ENCODE assay signal across 14 cellular contexts in genomic region chr10:71374481-71375233, GRCh38. TPM values are rescaled to one million over a fixed set of nuclear protein-coding genes. Genes with fewer than 3 reads are reported as not detected.
DNase-seq lines count a peak whose midpoint lies in the region; ATAC-seq and TF ChIP-seq lines count a peak whose summit lies in the region.
"Had no signal": no experiment of that assay in that cellular context is flagged by ENCODE, and none has a peak within 500 bp of the region (broad histone marks: within the 10 kb centered on the region; RNA-seq: fewer than 3 reads in every experiment).

No MANE protein-coding gene starts in this region.

- peaks cover 6% of the 10 kb centered on the region; the same call in 1 of the 2 replicates for H3K4me1 ChIP-seq in GM23338 (ENCODE audit: insufficient read depth)

- H4K20me1 ChIP-seq in GM23338 (replicated peaks; ENCODE audit: insufficient read depth) = 0 out of 2 replicates have a peak, but pooled peaks cover 4% of the 10 kb centered on the region

- POLR2A ChIA-PET in activated B cell treated with CpG ODN at 0.5 μM for 24 hours (lab: Charles Lee) = interaction anchor here (0.8 kb wide), 1 partner anchor 9 kb away, joined by 4 read pairs; no protein-coding TSS in a partner anchor

- H3K4me3 Mint-ChIP-seq in CD14-positive monocyte (no peak overlapping the region), activated B cell treated with CpG ODN at 0.5 μM for 24 hours (no peak overlapping the region), memory B cell (no peak overlapping the region), GM23338 (no peak overlapping the region)
- no peak overlapping the region for H3K4me3 Mint-ChIP-seq in stimulated activated naive B cell treated with anti-CD40 and anti-IgM and Interleukin-4, amounts not matched to agents 10 μg/mL and 1 μg/mL and 100 μg/mL, for 72 hours
- H3K4me3 Mint-ChIP-seq: H9 had no signal

- H3K27me3 ChIP-seq in GM23338 (ENCODE audit: insufficient read depth) = no peaks in the 10 kb centered on the region

- no peaks in the 10 kb centered on the region for H3K9me2 ChIP-seq in GM23338 (ENCODE audit: insufficient read depth)

- peak overlapping the region in 5 of 7 donors; percentile 14 to 95 (median 87) for H3K27ac Mint-ChIP-seq in CD14-positive monocyte
- H3K27ac Mint-ChIP-seq in activated B cell treated with CpG ODN at 0.5 μM for 24 hours = peak overlapping the region; percentile 90
- peak overlapping the region; percentile 93 for H3K27ac Mint-ChIP-seq in memory B cell
- H3K27ac Mint-ChIP-seq in stimulated activated naive B cell treated with anti-CD40 and anti-IgM and Interleukin-4, amounts not matched to agents 10 μg/mL and 1 μg/mL and 100 μg/mL, for 72 hours = peak overlapping the region; percentile 65
- H3K27ac Mint-ChIP-seq in GM23338 = no peak overlapping the region
- H3K27ac Mint-ChIP-seq: H9 had no signal

- no peak overlapping the region for H2AFZ ChIP-seq in GM23338
- H2AFZ ChIP-seq: GM23248 had no signal

- ATAC-seq in activated B cell treated with CpG ODN at 0.5 μM for 24 hours (ENCODE audit: low read depth) = no peak
- no peak for ATAC-seq in memory B cell (ENCODE audit: low read depth)
- no peak for ATAC-seq in stimulated activated naive B cell treated with anti-CD40 and anti-IgM and Interleukin-4, amounts not matched to agents 10 μg/mL and 1 μg/mL and 100 μg/mL, for 72 hours (replicated peaks)
- ATAC-seq in GM23338 = no peak

- H3K27ac ChIP-seq in GM23338 (ENCODE audit: low read depth) = no peak overlapping the region
- H3K27ac ChIP-seq: C4-2B, GM23248 had no signal

- intact Hi-C loops in CD14-positive monocyte (cut with micrococcal nuclease) (loop anchor here (5.0 to 10.0 kb wide), 4 partner anchors 52 to 948 kb away; partner anchors contain the start of genes SLC29A3 (in 1 of the 2) and VSIR (in 1 of the 2)), activated B cell treated with CpG ODN at 0.5 μM for 24 hours (cut with micrococcal nuclease) (loop anchor here (5.0 to 10.0 kb wide), 3 partner anchors 320 to 513 kb away; no protein-coding TSS in a partner anchor)

- no peak overlapping the region for H3K4me2 ChIP-seq in GM23338

- H3K27me3 Mint-ChIP-seq in CD14-positive monocyte (ENCODE audit: low read depth in 3 of 3) (no peaks in the 10 kb centered on the region), activated B cell treated with CpG ODN at 0.5 μM for 24 hours (no peaks in the 10 kb centered on the region), memory B cell (no peaks in the 10 kb centered on the region), GM23338 (ENCODE audit: insufficient read depth, low read depth, poor library complexity) (no peaks in the 10 kb centered on the region)
- H3K27me3 Mint-ChIP-seq in stimulated activated naive B cell treated with anti-CD40 and anti-IgM and Interleukin-4, amounts not matched to agents 10 μg/mL and 1 μg/mL and 100 μg/mL, for 72 hours = no peaks in the 10 kb centered on the region

- DNase-seq in CD14-positive monocyte (ENCODE audit: low spot score) (no peak), activated B cell treated with CpG ODN at 0.5 μM for 24 hours (no peak), memory B cell (ENCODE audit: low spot score in 2 of 2) (no peak), GM23338 (ENCODE audit: low spot score) (no peak), AML-193 (lab: John Stamatoyannopoulos, UW) (no peak), T-helper 9 cell (no peak)
- no peak for DNase-seq in stimulated activated naive B cell treated with anti-CD40 and anti-IgM and Interleukin-4, amounts not matched to agents 10 μg/mL and 1 μg/mL and 100 μg/mL, for 72 hours
- DNase-seq: CD4-positive, alpha-beta memory T cell; DMS153; DMS79; GDM1; GM23248; H9 had no signal

- H3K79me2 ChIP-seq in GM23338 (replicated peaks; ENCODE audit: insufficient read depth) = no peaks in the 10 kb centered on the region

- TF ChIP-seq CTCF in CD14-positive monocyte (IDR thresholded peaks at IDR 0.05) (no peak), activated B cell treated with CpG ODN at 0.5 μM for 24 hours (IDR thresholded peaks at IDR 0.05) (no peak), GM23338 (conservative IDR thresholded peaks at IDR 0.05; ENCODE audit: low read depth in 2 of 2) (no peak)

- H3K36me3 ChIP-seq in GM23338 (ENCODE audit: insufficient read depth) = no peaks in the 10 kb centered on the region

- no peaks in the 10 kb centered on the region for H3F3A ChIP-seq in GM23338 (replicated peaks; ENCODE audit: low read depth)

- H3K36me3 Mint-ChIP-seq in CD14-positive monocyte (no peaks in the 10 kb centered on the region), activated B cell treated with CpG ODN at 0.5 μM for 24 hours (ENCODE audit: low read depth) (no peaks in the 10 kb centered on the region), memory B cell (no peaks in the 10 kb centered on the region), GM23338 (ENCODE audit: low read depth) (no peaks in the 10 kb centered on the region)
- no peaks in the 10 kb centered on the region for H3K36me3 Mint-ChIP-seq in stimulated activated naive B cell treated with anti-CD40 and anti-IgM and Interleukin-4, amounts not matched to agents 10 μg/mL and 1 μg/mL and 100 μg/mL, for 72 hours
- H3K36me3 Mint-ChIP-seq: CD4-positive, alpha-beta memory T cell had no signal

- H3K4me1 Mint-ChIP-seq in CD14-positive monocyte (peaks cover 76% of the 10 kb centered on the region), activated B cell treated with CpG ODN at 0.5 μM for 24 hours (peaks cover 65% of the 10 kb centered on the region), memory B cell (peaks cover 36% of the 10 kb centered on the region), GM23338 (peaks cover 4% of the 10 kb centered on the region; the same call in 2 of the 3 replicates)
- peaks cover 48 to 58% of the 10 kb centered on the region in 2 donors for H3K4me1 Mint-ChIP-seq in stimulated activated naive B cell treated with anti-CD40 and anti-IgM and Interleukin-4, amounts not matched to agents 10 μg/mL and 1 μg/mL and 100 μg/mL, for 72 hours

- H3K9me3 Mint-ChIP-seq in CD14-positive monocyte (peaks cover 0 to 2% (median 0%) of the 10 kb centered on the region in 7 donors), activated B cell treated with CpG ODN at 0.5 μM for 24 hours (no peaks in the 10 kb centered on the region), memory B cell (no peaks in the 10 kb centered on the region), GM23338 (no peaks in the 10 kb centered on the region)
- H3K9me3 Mint-ChIP-seq in stimulated activated naive B cell treated with anti-CD40 and anti-IgM and Interleukin-4, amounts not matched to agents 10 μg/mL and 1 μg/mL and 100 μg/mL, for 72 hours = peaks cover 0 to 1% of the 10 kb centered on the region in 2 donors
- H3K9me3 Mint-ChIP-seq: CD4-positive, alpha-beta memory T cell; H9 had no signal

- H3K4me3 ChIP-seq in GM23338 = no peak overlapping the region
- H3K4me3 ChIP-seq: GM23248 had no signal

- CTCF ChIA-PET in activated B cell treated with CpG ODN at 0.5 μM for 24 hours (lab: Charles Lee) = interaction anchor here (3.6 to 5.5 kb wide), 2 partner anchors 9 to 56 kb away, joined by 15 to 41 read pairs; partner anchors contain the start of gene SLC29A3

TF ChIP-seq in GM23338, 12 proteins besides CTCF, POLR2A, EP300 and RAD21 (continues in another document):
- no peak for TF ChIP-seq ETS1 (IDR thresholded peaks at IDR 0.05)
- TF ChIP-seq EZH2phosphoT487 (IDR thresholded peaks at IDR 0.05; ENCODE audit: unreplicated experiment) = no peak
- TF ChIP-seq NANOG (IDR thresholded peaks at IDR 0.05; ENCODE audit: borderline replicate concordance) = no peak
- TF ChIP-seq JUNB (IDR thresholded peaks at IDR 0.05; ENCODE audit: unreplicated experiment) = no peak

RNA-seq across cellular contexts. Expression of gene CDH23, which starts 22.1 kb away (rescaled TPM):
- 10 to 100 TPM in 1 of 2 donors, 1 to 10 TPM in 1; 8.2 to 10.5 TPM for polyA plus RNA-seq in CD14-positive monocyte
- total RNA-seq in activated B cell treated with CpG ODN at 0.5 μM for 24 hours = 0.17 and 0.29 TPM in 2 replicates
- total RNA-seq in GM23338 (2014; rRNA removed; shearing (Covaris generic)) = 4.3 and 6.2 TPM in 2 replicates
- 0.73 and 0.95 TPM in 2 replicates for polyA plus RNA-seq in GM23338 (2016; fragmentation: Nextera tagmentation; extraction: Ambion mirVana)
- total RNA-seq: GM23248 had no signal

RNA-seq across cellular contexts. Expression of gene SLC29A3, which starts 55.6 kb away (rescaled TPM):
- polyA plus RNA-seq in CD14-positive monocyte (10 to 100 TPM; 16.6 to 28.4 TPM), GM23338 (2016; fragmentation: Nextera tagmentation; extraction: Ambion mirVana) (11.3 and 12.3 TPM in 2 replicates)
- total RNA-seq in activated B cell treated with CpG ODN at 0.5 μM for 24 hours = 3.1 and 4.3 TPM in 2 replicates
- total RNA-seq in GM23338 (2014; rRNA removed; shearing (Covaris generic)) = 8.3 and 10.3 TPM in 2 replicates
